7 cellular contexts compared by ENCODE assay signal in the genomic region with DNA sequence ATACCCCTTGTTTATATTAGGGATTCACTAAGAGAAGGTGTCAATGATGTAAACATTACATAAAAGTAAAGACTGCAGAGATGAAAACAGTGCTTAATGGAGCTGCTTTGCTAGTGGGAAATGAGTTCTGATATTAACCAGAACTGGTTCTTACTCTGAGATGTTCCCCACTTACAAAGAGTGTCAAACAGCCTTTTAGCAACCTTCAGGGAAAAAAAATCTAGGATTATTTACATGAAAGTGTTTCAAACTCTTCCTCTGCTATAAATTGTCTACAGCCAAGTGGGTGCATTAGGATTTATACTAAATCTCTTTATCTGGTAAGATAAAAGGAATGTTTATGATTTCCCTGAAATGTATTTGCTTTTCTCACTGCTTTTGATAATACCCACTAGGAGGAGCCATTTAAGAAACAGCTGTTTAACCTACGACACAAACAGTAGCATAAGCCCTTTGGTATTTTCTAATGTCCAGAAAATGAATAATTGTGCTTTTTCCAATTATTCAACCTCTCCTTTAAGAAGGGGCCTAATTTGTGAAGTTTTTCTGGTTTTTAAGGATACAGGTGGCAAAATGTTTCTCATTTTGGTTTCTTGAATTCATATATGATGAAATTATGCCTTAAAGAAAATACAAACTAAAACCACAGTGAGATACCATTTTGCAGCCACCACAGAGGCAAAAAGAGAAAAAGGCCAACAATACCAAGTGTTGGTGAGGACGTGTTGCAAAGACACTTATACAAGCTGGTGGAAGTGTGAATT.
DNase-seq lines count a peak whose midpoint lies in the region; TF ChIP-seq lines count a peak whose summit lies in the region.

No MANE protein-coding gene starts in this region.

- TF ChIP-seq EP300 in suprapubic skin (IDR thresholded peaks at IDR 0.05) = no peak

- H3K27ac ChIP-seq in suprapubic skin = no peak overlapping the region

- no peak overlapping the region for H3K4me3 ChIP-seq in epithelial cell of esophagus (ENCODE audit: low read length)
- H3K4me3 ChIP-seq in retinal pigment epithelial cell (ENCODE audit: low read length) = no peak overlapping the region
- H3K4me3 ChIP-seq in suprapubic skin = no peak overlapping the region

- H3K27me3 ChIP-seq in suprapubic skin = no peaks in the 10 kb centered on the region

- 55% methylated on average over 2 of the region's 2 CpGs for WGBS in suprapubic skin

- TF ChIP-seq POLR2A in suprapubic skin (IDR thresholded peaks at IDR 0.05) = no peak

- TF ChIP-seq CTCF in epithelial cell of esophagus (IDR thresholded peaks at IDR 0.05; ENCODE audit: insufficient read depth, low read depth, low read length, missing control alignments) (peak; percentile 40), retinal pigment epithelial cell (conservative IDR thresholded peaks at IDR 0.05; ENCODE audit: low read depth, low read length) (peak; percentile 70), suprapubic skin (IDR thresholded peaks at IDR 0.05) (no peak)

- no peaks in the 10 kb centered on the region for H3K4me1 ChIP-seq in suprapubic skin

- DNase-seq in GM03348 (ENCODE audit: low spot score) = peak; percentile 20
- DNase-seq in NAMALWA (ENCODE audit: low spot score) = peak; percentile 18
- DNase-seq in epithelial cell of esophagus (ENCODE audit: low read depth) = peak; percentile 21
- DNase-seq in retinal pigment epithelial cell (ENCODE audit: low read depth) = no peak
- no peak for DNase-seq in SW 1271 (lab: John Stamatoyannopoulos, UW)
- DNase-seq in suprapubic skin (ENCODE audit: low spot score in 2 of 2) = no peak
- DNase-seq in iPS-NIHi7 (ENCODE audit: extremely low spot score) = no peak

- H3K9me3 ChIP-seq in suprapubic skin = no peaks in the 10 kb centered on the region

- H3K36me3 ChIP-seq in suprapubic skin = no peaks in the 10 kb centered on the region

Comparison
In these comparisons a context has a peak if more than half of its experiments do, and no peak if none do; other contexts are left out.
1. DNase-seq: peak in GM03348 (single experiment), NAMALWA (single experiment) and epithelial cell of esophagus (single experiment); none in retinal pigment epithelial cell (single experiment), SW 1271 (0 of 2), suprapubic skin (0 of 2) and iPS-NIHi7 (single experiment).
2. CTCF ChIP-seq: peak in epithelial cell of esophagus (single experiment) and retinal pigment epithelial cell (single experiment); none in suprapubic skin (0 of 2).